Comparison of ENCODE assay signal across 18 cellular contexts in genomic region chr17:71942626-71943025, GRCh38.
"Had no signal": no experiment of that assay in that cellular context is flagged by ENCODE, and none has a peak within 500 bp of the region (broad histone marks: within the 10 kb centered on the region; RNA-seq: fewer than 3 reads in every experiment).

No MANE protein-coding gene starts in this region.

- H3K27me3 Mint-ChIP-seq: activated naive CD8-positive, alpha-beta T cell; memory B cell had no signal

- H3K36me3 Mint-ChIP-seq: activated naive CD8-positive, alpha-beta T cell; memory B cell had no signal

- H3K4me1 Mint-ChIP-seq: memory B cell had no signal

- H3K4me3 Mint-ChIP-seq: activated naive CD8-positive, alpha-beta T cell; activated T-cell treated with anti-CD3 and anti-CD28 coated beads, Interleukin-2, amount 50 U/mL, for 4 hours; memory B cell; neural crest cell had no signal

- ATAC-seq: activated T-cell treated with anti-CD3 and anti-CD28 coated beads, Interleukin-2, amount 50 U/mL, for 4 hours had no signal

- H3K27ac Mint-ChIP-seq: activated naive CD8-positive, alpha-beta T cell; memory B cell had no signal

- DNase-seq: activated CD4-positive, alpha-beta T cell treated with anti-CD3 and anti-CD28 coated beads for 1 hour; activated CD4-positive, alpha-beta T cell treated with anti-CD3 and anti-CD28 coated beads, Interleukin-2, amount 50 U/mL, for 48 hours; activated gamma-delta T cell; activated T-cell treated with anti-CD3 and anti-CD28 coated beads, Interleukin-2, amount 50 U/mL, for 4 hours; brain microvascular endothelial cell; cerebellar nuclear complex; dermis blood vessel endothelial cell; erythroblast; glutamatergic neuron; left cardiac atrium; ovary; retina; small intestine; thyroid gland; uterus had no signal
